ENCODE assay signal across 12 cellular contexts in the genomic region with DNA sequence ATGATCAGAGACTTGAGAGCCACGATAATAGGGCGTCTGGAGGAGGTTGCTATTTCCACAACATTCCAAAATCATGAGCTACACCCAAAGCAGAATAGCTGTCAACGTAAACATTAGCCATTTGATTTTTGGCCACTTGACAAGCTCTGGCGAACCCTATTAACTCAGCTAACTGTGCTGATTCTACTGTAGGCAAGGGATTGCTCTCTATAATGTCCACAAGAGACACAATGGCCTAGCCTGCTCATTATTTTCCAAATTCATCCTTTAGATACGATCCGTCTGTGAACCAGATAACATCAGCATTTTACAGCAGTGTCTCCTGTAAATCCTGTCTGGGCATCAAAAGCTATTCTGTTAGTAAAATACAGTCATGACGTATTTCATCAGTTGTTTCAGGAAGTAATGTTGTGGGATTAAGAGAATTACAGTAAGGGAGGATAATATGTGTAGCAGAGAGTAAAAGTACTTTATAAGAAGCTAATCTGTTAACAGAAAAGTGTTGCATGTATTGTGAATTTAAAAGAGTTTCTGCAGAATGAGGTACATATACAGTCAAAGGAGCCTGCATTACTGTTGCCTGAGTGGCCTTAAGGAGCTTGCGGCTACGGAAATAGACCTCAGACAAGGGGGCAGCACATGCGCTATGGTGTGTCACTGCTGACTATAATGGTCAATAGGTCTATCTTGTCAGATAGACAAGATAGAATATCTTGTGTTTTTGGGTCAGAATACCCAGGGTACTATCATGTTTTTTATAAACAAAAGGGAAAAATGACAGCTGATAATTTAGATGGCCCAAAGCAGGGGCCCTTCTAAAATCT. TPM values are rescaled to one million over a fixed set of nuclear protein-coding genes. Genes with fewer than 3 reads are reported as not detected.
DNase-seq lines count a peak whose midpoint lies in the region; ATAC-seq, FAIRE-seq and TF ChIP-seq lines count a peak whose summit lies in the region.
"Had no signal": no experiment of that assay in that cellular context is flagged by ENCODE, and none has a peak within 500 bp of the region (broad histone marks: within the 10 kb centered on the region; RNA-seq: fewer than 3 reads in every experiment).

No MANE protein-coding gene starts in this region.

- peak overlapping the region; percentile 5 for H3K9ac ChIP-seq in astrocyte (ENCODE audit: low read length)

- peak overlapping the region; percentile 67 for H3K4me2 ChIP-seq in astrocyte (ENCODE audit: low read length)

- no peak overlapping the region for H3K4me3 ChIP-seq in astrocyte (ENCODE audit: insufficient read depth, low read depth, low read length)

- no peaks in the 10 kb centered on the region for H3K36me3 Mint-ChIP-seq in astrocyte (ENCODE audit: low read depth, unreplicated experiment)
- H3K36me3 Mint-ChIP-seq in natural killer cell = no peaks in the 10 kb centered on the region

- no peak overlapping the region for H3K27ac ChIP-seq in astrocyte (ENCODE audit: low read depth, low read length)

- peaks cover 24% of the 10 kb centered on the region for H3K4me1 Mint-ChIP-seq in astrocyte (ENCODE audit: low read depth, unreplicated experiment)
- H3K4me1 Mint-ChIP-seq in natural killer cell = peaks cover 7 to 9% of the 10 kb centered on the region in 2 donors

- TF ChIP-seq POLR2A in erythroblast (IDR thresholded peaks at IDR 0.05; ENCODE audit: low read length) = no peak

- peak; percentile 60 for FAIRE-seq in astrocyte (lab: Jason Lieb, UNC)

- H3K4me3 Mint-ChIP-seq in astrocyte (ENCODE audit: unreplicated experiment) (no peak overlapping the region), natural killer cell (no peak overlapping the region)

- H3K9me3 Mint-ChIP-seq in astrocyte (ENCODE audit: unreplicated experiment) (peaks cover 3% of the 10 kb centered on the region), natural killer cell (no peaks in the 10 kb centered on the region)

- H4K20me1 ChIP-seq in astrocyte (ENCODE audit: insufficient read depth, low read length) = no peaks in the 10 kb centered on the region

- no peaks in the 10 kb centered on the region for H3K9me3 ChIP-seq in astrocyte (ENCODE audit: insufficient read depth, low read depth, low read length)

- ATAC-seq in natural killer cell = no peak

- H3K4me1 ChIP-seq in astrocyte (ENCODE audit: insufficient read depth, low read length) = peaks cover 15% of the 10 kb centered on the region

- no peaks in the 10 kb centered on the region for H3K36me3 ChIP-seq in astrocyte (ENCODE audit: insufficient read depth, low read length)

- intact Hi-C loops in natural killer cell (cut with micrococcal nuclease) = no loop called here

- peaks cover 4% of the 10 kb centered on the region for H3K27me3 ChIP-seq in astrocyte (ENCODE audit: insufficient read depth, low read length)

- H3K27ac Mint-ChIP-seq in astrocyte (ENCODE audit: unreplicated experiment) = peak overlapping the region; percentile 16
- no peak overlapping the region for H3K27ac Mint-ChIP-seq in natural killer cell

- DNase-seq in DMS153 (lab: John Stamatoyannopoulos, UW) = peak; percentile 97
- peak; percentile 22 for DNase-seq in LHCN-M2 (ENCODE audit: low read depth)
- DNase-seq in astrocyte (ENCODE audit: low read depth) = peak; percentile 76
- peak; percentile 63 for DNase-seq in kidney tubule cell (ENCODE audit: low spot score)
- DNase-seq in erythroblast (lab: John Stamatoyannopoulos, UW) = no peak
- no peak for DNase-seq in NCI-H82 (lab: John Stamatoyannopoulos, UW)
- DNase-seq in natural killer cell = no peak
- DNase-seq in HPDE6-E6E7 (ENCODE audit: extremely low spot score) = no peak
- DNase-seq: activated CD4-positive, alpha-beta T cell treated with anti-CD3 and anti-CD28 coated beads for 4 hours; activated naive CD4-positive, alpha-beta T cell; effector CD4-positive, alpha-beta T cell; NCI-H1694 had no signal

- H3K79me2 ChIP-seq in astrocyte (ENCODE audit: insufficient read depth, low read length) = no peaks in the 10 kb centered on the region

- TF ChIP-seq CTCF in astrocyte (IDR thresholded peaks at IDR 0.05; ENCODE audit: insufficient read depth, low read depth, low read length) = no peak
- no peak for TF ChIP-seq CTCF in natural killer cell (IDR thresholded peaks at IDR 0.05)

- H3K27me3 Mint-ChIP-seq in astrocyte (ENCODE audit: low read depth, unreplicated experiment) (peaks cover 3% of the 10 kb centered on the region), natural killer cell (ENCODE audit: low read depth in 2 of 2) (peaks cover 17 to 66% of the 10 kb centered on the region in 2 donors)

- peak overlapping the region; percentile 12 for H2AFZ ChIP-seq in astrocyte (ENCODE audit: low read depth, low read length)

RNA-seq across cellular contexts. Expression of a gene that starts 44.9 kb away (rescaled TPM):
- total RNA-seq in LHCN-M2 (2014; rRNA removed) (0.19 TPM in 1 of 2 replicates, not detected in the other), astrocyte (3.9 and 5.7 TPM in 2 replicates), natural killer cell (not detected)
- 0.04 TPM for polyA plus RNA-seq in LHCN-M2 (2012)

Comparison
In these comparisons a context has a peak if more than half of its experiments do, and no peak if none do; other contexts are left out.
1. DNase-seq: peak in DMS153 (single experiment), LHCN-M2 (single experiment), astrocyte (single experiment) and kidney tubule cell (single experiment); none in erythroblast (0 of 2), NCI-H82 (single experiment), natural killer cell (single experiment) and HPDE6-E6E7 (single experiment).